In genomic region chrX:133335027-133335426, GRCh38 we compare ENCODE assay signal across 8 cellular contexts.
A peak's percentile ranks its signal among the peaks of the same experiment; 100 is the strongest.
DNase-seq lines count a peak whose midpoint lies in the region; ATAC-seq, FAIRE-seq and TF ChIP-seq lines count a peak whose summit lies in the region.

No MANE protein-coding gene starts in this region.

- no peak overlapping the region for H3K27ac ChIP-seq in heart right ventricle
- H3K27ac ChIP-seq in colonic mucosa: no peak overlapping the region

- no peaks in the 10 kb centered on the region for H3K9me3 ChIP-seq in heart right ventricle
- H3K9me3 ChIP-seq in colonic mucosa: no peaks in the 10 kb centered on the region

- TF ChIP-seq POLR2A in H54 (IDR thresholded peaks at IDR 0.05; ENCODE audit: low read depth, low read length): no peak

- DNase-seq in heart right ventricle: peak in 1 of 2 donors; percentile 3
- DNase-seq in Right ventricle myocardium superior: no peak
- DNase-seq in NCI-H226: peak; percentile 13
- DNase-seq in colonic mucosa: peak; percentile 39
- peak; percentile 29 for DNase-seq in neural crest cell (ENCODE audit: low read depth, low spot score)
- no peak for DNase-seq in H54 (ENCODE audit: insufficient read length, low spot score)

- TF ChIP-seq CTCF in heart right ventricle (IDR thresholded peaks at IDR 0.05): peak in 8 of 9 donors; percentile 24 to 61 (median 48)
- peak; percentile 38 for TF ChIP-seq CTCF in colonic mucosa (IDR thresholded peaks at IDR 0.05)
- TF ChIP-seq CTCF in neural crest cell (conservative IDR thresholded peaks at IDR 0.05): peak; percentile 74

- H3K4me3 Mint-ChIP-seq in neural crest cell: no peak overlapping the region

- no peak overlapping the region for H3K27ac Mint-ChIP-seq in neural crest cell (ENCODE audit: unreplicated experiment)

- H3K4me1 ChIP-seq in heart right ventricle (no peaks in the 10 kb centered on the region), colonic mucosa (no peaks in the 10 kb centered on the region)

- no peaks in the 10 kb centered on the region for H3K36me3 Mint-ChIP-seq in neural crest cell (ENCODE audit: low read depth)

- no peak for FAIRE-seq in H54 (lab: Jason Lieb, UNC)

- peaks cover 0 to 35% (median 0%) of the 10 kb centered on the region in 7 donors for H3K27me3 ChIP-seq in heart right ventricle
- no peaks in the 10 kb centered on the region for H3K27me3 ChIP-seq in colonic mucosa

- H3K9ac ChIP-seq in colonic mucosa (ENCODE audit: low read depth in 2 of 2, low read length in 2 of 2): no peak overlapping the region

- H3K4me3 ChIP-seq in heart right ventricle: no peak overlapping the region
- H3K4me3 ChIP-seq in colonic mucosa: no peak overlapping the region

- ATAC-seq in heart right ventricle (no peak), Right ventricle myocardium superior (ENCODE audit: poor library complexity) (no peak), HG02970 (IDR thresholded peaks at IDR 0.05; ENCODE audit: low FRiP score, unreplicated experiment) (no peak), HG02763 (IDR thresholded peaks at IDR 0.05; ENCODE audit: unreplicated experiment) (no peak)

- H3K36me3 ChIP-seq in heart right ventricle (no peaks in the 10 kb centered on the region), colonic mucosa (no peaks in the 10 kb centered on the region)

- no peaks in the 10 kb centered on the region for H3K9me3 Mint-ChIP-seq in neural crest cell

- 67 to 78% methylated on average over 2 of the region's 2 CpGs for WGBS in heart right ventricle, 2 donors

- intact Hi-C loops in heart right ventricle (cut with DNase I) (loop anchor here in 6 of 10 donors (2.0 to 10.0 kb wide), 5 partner anchors 80 to 340 kb away; partner anchors contain the start of gene GPC4 (in 1 of the 6)), Right ventricle myocardium superior (cut with DNase I) (loop anchor here (10.0 kb wide), 1 partner anchor 340 kb away; no protein-coding TSS in a partner anchor), colonic mucosa (cut with DNase I) (loop anchor here (5.0 kb wide), 1 partner anchor 332 kb away; no protein-coding TSS in a partner anchor)

- no peaks in the 10 kb centered on the region for H3K27me3 Mint-ChIP-seq in neural crest cell (ENCODE audit: low read depth)

- H3K4me1 Mint-ChIP-seq in neural crest cell: peaks cover 26% of the 10 kb centered on the region

Comparison
In these comparisons a context has a peak if more than half of its experiments do, and no peak if none do; other contexts are left out.
1. DNase-seq: peak in NCI-H226 (single experiment), colonic mucosa (single experiment) and neural crest cell (single experiment); none in Right ventricle myocardium superior (single experiment) and H54 (single experiment).
2. Peak in every context shown above with its lines, with median percentiles within 50 percentile points of each other: CTCF ChIP-seq.